In genomic region chr11:64110465-64111375, GRCh38 we compare ENCODE assay signal across 20 cellular contexts.
DNase-seq lines count a peak whose midpoint lies in the region; ATAC-seq and TF ChIP-seq lines count a peak whose summit lies in the region.
"Had no signal": no experiment of that assay in that cellular context is flagged by ENCODE, and none has a peak within 500 bp of the region (broad histone marks: within the 10 kb centered on the region; RNA-seq: fewer than 3 reads in every experiment).

No MANE protein-coding gene starts in this region.

- no peaks in the 10 kb centered on the region for H3K9me3 ChIP-seq in BLaER1
- no peaks in the 10 kb centered on the region for H3K9me3 ChIP-seq in HEK293 (ENCODE audit: control insufficient read depth, insufficient read depth, low read depth, low read length)
- H3K9me3 ChIP-seq: A549, HAP-1 had no signal

- in situ Hi-C loops in brain microvascular endothelial cell (cut with HindIII; ENCODE audit: low pct_ligation_motif_present, low sequenced_read_pairs) = no loop called here

- no peak for TF ChIP-seq CTCF in HEK293 (tag by site-specific recombination; IDR thresholded peaks at IDR 0.05)
- TF ChIP-seq CTCF in RWPE1 (conservative IDR thresholded peaks at IDR 0.05; ENCODE audit: low read depth) = no peak
- no peak for TF ChIP-seq CTCF in nephron progenitor cell (IDR thresholded peaks at IDR 0.05)
- no peak for TF ChIP-seq CTCF in brain microvascular endothelial cell (IDR thresholded peaks at IDR 0.05; ENCODE audit: low read depth, low read length, missing control alignments)

- H3K27me3 ChIP-seq in BLaER1 (no peaks in the 10 kb centered on the region), brain microvascular endothelial cell (replicated peaks) (peaks cover 4% of the 10 kb centered on the region)

- H3K4me1 Mint-ChIP-seq in nephron progenitor cell = peaks cover 49% of the 10 kb centered on the region
- H3K4me1 Mint-ChIP-seq: B cell had no signal

- no peaks in the 10 kb centered on the region for H3K9me3 Mint-ChIP-seq in nephron progenitor cell
- H3K9me3 Mint-ChIP-seq: IgD-negative memory B cell had no signal

- peaks cover 36% of the 10 kb centered on the region for H3K36me3 ChIP-seq in BLaER1
- no peaks in the 10 kb centered on the region for H3K36me3 ChIP-seq in HEK293 (ENCODE audit: control insufficient read depth in 2 of 2, insufficient read depth in 1 of 2, low read length in 2 of 2)
- H3K36me3 ChIP-seq in brain microvascular endothelial cell (replicated peaks) = no peaks in the 10 kb centered on the region
- H3K36me3 ChIP-seq: HAP-1 had no signal

- peaks cover 15% of the 10 kb centered on the region for H3K27me3 Mint-ChIP-seq in nephron progenitor cell (ENCODE audit: low read depth, poor library complexity)
- H3K27me3 Mint-ChIP-seq: B cell had no signal

- CTCF ChIA-PET in HEK293 (lab: Yijun Ruan, JAX) (no interaction called here), RWPE1 (lab: Yijun Ruan, JAX) (no interaction called here)

- peak overlapping the region; percentile 84 for H3K27ac Mint-ChIP-seq in nephron progenitor cell
- H3K27ac Mint-ChIP-seq: B cell, IgD-negative memory B cell had no signal

- peak overlapping the region; percentile 74 for H3K4me2 ChIP-seq in BLaER1
- H3K4me2 ChIP-seq: A549 had no signal

- H4K20me1 ChIP-seq in BLaER1 = peaks cover 99% of the 10 kb centered on the region

- DNase-seq in RWPE1 (ENCODE audit: low spot score) (no peak), nephron progenitor cell (peak; percentile 67), NCI-H82 (lab: John Stamatoyannopoulos, UW) (no peak), brain microvascular endothelial cell (no peak)
- DNase-seq: DMS79; Karpas-422; MV-4-11; NCI-H1417; NCI-H1694 treated with DMSO at 0.1 percent for 48 hours; NCI-H2081 treated with DMSO at 0.1 percent for 48 hours; NCI-H510A; NCI-H748 treated with DMSO at 0.1 percent for 48 hours; NK-92 treated with Interleukin-12 subunit alpha and Interleukin-12 subunit beta, amount 100 ng/mL, for 24 hours had no signal

- no peaks in the 10 kb centered on the region for H3K36me3 Mint-ChIP-seq in nephron progenitor cell (ENCODE audit: low read depth)
- H3K36me3 Mint-ChIP-seq: IgD-negative memory B cell had no signal

- no peak overlapping the region for H3K4me3 Mint-ChIP-seq in nephron progenitor cell
- H3K4me3 Mint-ChIP-seq: B cell, IgD-negative memory B cell had no signal

- POLR2A ChIA-PET in HEK293 (lab: Yijun Ruan, JAX) (no interaction called here), RWPE1 (lab: Yijun Ruan, JAX; ENCODE audit: low non-redundant PET) (no interaction called here)

- H3K4me3 ChIP-seq in BLaER1 (no peak overlapping the region), HEK293 (ENCODE audit: low read depth, low read length) (no peak overlapping the region), brain microvascular endothelial cell (ENCODE audit: low read depth, low read length) (no peak overlapping the region)
- H3K4me3 ChIP-seq: A549, HAP-1 had no signal

- no peak for ATAC-seq in GM19455 (IDR thresholded peaks at IDR 0.05; ENCODE audit: unreplicated experiment)

- H3K4me1 ChIP-seq in BLaER1 (peaks cover 49% of the 10 kb centered on the region), HEK293 (ENCODE audit: control insufficient read depth, insufficient read depth, low read length) (no peaks in the 10 kb centered on the region)
- H3K4me1 ChIP-seq: A549, HAP-1 had no signal

- H3K27ac ChIP-seq in BLaER1 = no peak overlapping the region
- no peak overlapping the region for H3K27ac ChIP-seq in HEK293 (ENCODE audit: extremely low read depth, low read depth, low read length)
- peak overlapping the region; percentile 4; the same call in 1 of the 2 replicates for H3K27ac ChIP-seq in RWPE1
- H3K27ac ChIP-seq in brain microvascular endothelial cell = no peak overlapping the region
- H3K27ac ChIP-seq: A549 had no signal

- H3K9ac ChIP-seq in BLaER1 = no peak overlapping the region

TF ChIP-seq in HEK293, 187 proteins besides CTCF, POLR2A, EP300 and RAD21:
- peak; percentile 73 for TF ChIP-seq EGR2 (tag by site-specific recombination; IDR thresholded peaks at IDR 0.05; ENCODE audit: low read depth)
- TF ChIP-seq SCRT2 (tag by site-specific recombination; IDR thresholded peaks at IDR 0.05) = 0 out of 2 replicates have a peak, but pooled peaks have one; percentile 15
- peak; percentile 74 for TF ChIP-seq ZFHX2 (tag by site-specific recombination; conservative IDR thresholded peaks at IDR 0.05)
- no peak for TF ChIP-seq HOXC10 (CRISPR knock-in tag; IDR thresholded peaks at IDR 0.05)
- TF ChIP-seq ZBTB48 (tag by site-specific recombination; IDR thresholded peaks at IDR 0.05) = no peak
- peak; percentile 49 for TF ChIP-seq GLIS1 (tag by site-specific recombination; IDR thresholded peaks at IDR 0.05)
- no peak for TF ChIP-seq ZNF398 (tag by site-specific recombination; IDR thresholded peaks at IDR 0.05)
- TF ChIP-seq GLIS2 (tag by site-specific recombination; IDR thresholded peaks at IDR 0.05) = no peak
TF ChIP-seq in HEK293: peak in this region for 4.
